Comparison of ENCODE assay signal across 9 cellular contexts in the genomic region with DNA sequence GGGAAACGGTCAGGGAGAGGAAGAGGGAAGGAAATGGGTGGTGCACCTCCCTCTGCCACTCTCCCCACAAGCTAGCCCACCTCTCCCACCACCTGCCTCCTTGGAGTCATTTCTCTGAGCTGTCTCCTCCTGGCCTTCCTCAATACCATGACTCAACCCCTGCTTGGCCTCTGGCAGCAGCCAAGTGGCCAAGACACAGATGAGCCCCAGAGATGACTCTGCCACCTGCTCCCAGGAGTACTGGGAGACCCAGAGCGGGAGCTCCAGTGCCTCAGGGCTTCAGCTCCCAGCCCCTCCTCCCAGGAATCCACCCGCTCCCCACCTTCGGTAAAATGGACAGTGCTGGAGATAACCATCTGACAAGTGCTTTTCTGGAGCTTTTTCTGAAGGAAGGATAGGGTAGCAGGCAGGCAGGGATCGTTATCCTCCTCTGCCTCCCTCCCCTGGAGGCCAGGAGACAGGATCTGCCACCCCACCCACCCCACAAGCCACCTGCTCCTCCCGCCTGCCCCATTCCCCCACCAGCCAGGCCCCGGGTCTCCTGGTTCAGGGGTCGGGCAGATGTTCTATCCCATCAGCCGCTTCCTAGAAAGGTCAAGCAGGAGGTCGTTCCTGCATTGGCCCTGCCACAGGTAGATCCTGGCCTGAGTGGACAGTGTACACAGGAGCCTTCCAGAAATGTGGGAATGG. TPM values are rescaled to one million over a fixed set of nuclear protein-coding genes. Genes with fewer than 3 reads are reported as not detected.
DNase-seq lines count a peak whose midpoint lies in the region; TF ChIP-seq lines count a peak whose summit lies in the region.
"Had no signal": no experiment of that assay in that cellular context is flagged by ENCODE, and none has a peak within 500 bp of the region (broad histone marks: within the 10 kb centered on the region; RNA-seq: fewer than 3 reads in every experiment).

No MANE protein-coding gene starts in this region.

- H3K4me2 ChIP-seq in BLaER1 (peak overlapping the region; percentile 57), mesendoderm (ENCODE audit: low read length) (no peak overlapping the region)

- no peak overlapping the region for H3K18ac ChIP-seq in mesendoderm (ENCODE audit: low read length)

- H3K4me1 ChIP-seq in BLaER1, result peaks cover 49% of the 10 kb centered on the region
- H3K4me1 ChIP-seq in adipocyte (ENCODE audit: control insufficient read depth, insufficient read depth, low read length), result peaks cover 43% of the 10 kb centered on the region
- H3K4me1 ChIP-seq in mesendoderm (ENCODE audit: control insufficient read depth, low read depth, low read length), result peaks cover 7% of the 10 kb centered on the region

- H2AK5ac ChIP-seq in mesendoderm (ENCODE audit: low read length), result peak overlapping the region; percentile 40

- no CpG with 5 or more reads among the region's 10 CpGs for WGBS in mesendoderm (ENCODE audit: extremely low coverage, insufficient coverage, low lambda C conversion rate)

- no peak for TF ChIP-seq CTCF in GM10266 (IDR thresholded peaks at IDR 0.05; ENCODE audit: control insufficient read depth, insufficient read depth, low read depth, missing control alignments)

- H3K27ac ChIP-seq in BLaER1, result no peak overlapping the region
- no peak overlapping the region for H3K27ac ChIP-seq in mesendoderm (ENCODE audit: low read depth, low read length)

- H3K36me3 ChIP-seq in BLaER1, result no peaks in the 10 kb centered on the region
- H3K36me3 ChIP-seq in adipocyte (ENCODE audit: control insufficient read depth, insufficient read depth, low read length, severe bottlenecking), result peaks cover 25% of the 10 kb centered on the region
- H3K36me3 ChIP-seq in mesendoderm (ENCODE audit: control insufficient read depth, insufficient read depth, low read length), result no peaks in the 10 kb centered on the region

- no peak overlapping the region for H2BK120ac ChIP-seq in mesendoderm (ENCODE audit: low read depth, low read length)

- H3K4ac ChIP-seq in mesendoderm (ENCODE audit: low read depth, low read length), result no peak overlapping the region

- no peaks in the 10 kb centered on the region for H3K79me1 ChIP-seq in mesendoderm (ENCODE audit: low read length)

- H3K27me3 ChIP-seq in BLaER1 (no peaks in the 10 kb centered on the region), adipocyte (replicated peaks; ENCODE audit: control insufficient read depth, insufficient read depth, low read length) (no peaks in the 10 kb centered on the region), mesendoderm (ENCODE audit: insufficient read depth, low read length, poor library complexity) (no peaks in the 10 kb centered on the region)

- DNase-seq in adipocyte (ENCODE audit: low read depth), result peak; percentile 34
- no peak for DNase-seq in mesendoderm
- DNase-seq in GM10266 (ENCODE audit: extremely low spot score), result no peak
- no peak for DNase-seq in stimulated activated naive CD4-positive, alpha-beta T cell (lab: John Stamatoyannopoulos, UW)
- DNase-seq in NOMO-1 treated with dmso at 0.1 percent for 144 hours (lab: John Stamatoyannopoulos, UW; ENCODE audit: unreplicated experiment), result no peak
- DNase-seq: activated CD4-positive, alpha-beta T cell treated with anti-CD3 and anti-CD28 coated beads for 36 hours; DMS79 treated with DMSO at 0.1 percent for 48 hours; NCI-H1048 had no signal

- no peak overlapping the region for H2BK5ac ChIP-seq in mesendoderm (ENCODE audit: low read length)

- no peaks in the 10 kb centered on the region for H4K20me1 ChIP-seq in BLaER1

- H4K5ac ChIP-seq in mesendoderm (ENCODE audit: low read length), result no peak overlapping the region

- no peaks in the 10 kb centered on the region for H3K9me3 ChIP-seq in BLaER1
- no peaks in the 10 kb centered on the region for H3K9me3 ChIP-seq in adipocyte (ENCODE audit: control insufficient read depth, low read length)

- no peak overlapping the region for H3K56ac ChIP-seq in mesendoderm (ENCODE audit: low read length)

- H3K23ac ChIP-seq in mesendoderm (ENCODE audit: low read length), result no peak overlapping the region

- H3K4me3 ChIP-seq in BLaER1, result no peak overlapping the region
- H3K4me3 ChIP-seq in adipocyte (ENCODE audit: low read length), result peak overlapping the region; percentile 73
- H3K4me3 ChIP-seq in mesendoderm (ENCODE audit: low read length), result no peak overlapping the region

- H3K79me2 ChIP-seq in mesendoderm (ENCODE audit: control insufficient read depth, insufficient read depth, low read length), result no peaks in the 10 kb centered on the region

- H4K8ac ChIP-seq in mesendoderm (ENCODE audit: low read depth, low read length), result no peak overlapping the region

- no peak overlapping the region for H2BK15ac ChIP-seq in mesendoderm (replicated peaks; ENCODE audit: low read depth)

- H3K9ac ChIP-seq in BLaER1 (no peak overlapping the region), adipocyte (ENCODE audit: low read length) (peak overlapping the region; percentile 74), mesendoderm (ENCODE audit: low read length) (no peak overlapping the region)

RNA-seq across cellular contexts. Expression of gene S100A16, which starts 2.5 kb away (rescaled TPM):
- polyA plus RNA-seq in mesendoderm (2013, experiment 1 of 2), result 12.7 TPM
- polyA plus RNA-seq in mesendoderm (2013, experiment 2 of 2), result 13.5 TPM

RNA-seq across cellular contexts. Expression of gene S100A14, which starts 5.6 kb away (rescaled TPM):
- polyA plus RNA-seq in mesendoderm (2013, experiment 1 of 2), result 2.4 TPM
- polyA plus RNA-seq in mesendoderm (2013, experiment 2 of 2), result 2.6 TPM

RNA-seq across cellular contexts. Expression of gene S100A13, which starts 16.8 kb away (rescaled TPM):
- polyA plus RNA-seq in mesendoderm (2013, experiment 1 of 2), result 68.1 TPM
- polyA plus RNA-seq in mesendoderm (2013, experiment 2 of 2), result 65.7 TPM

RNA-seq across cellular contexts. Expression of gene S100A1, which starts 17.8 kb away (rescaled TPM):
- polyA plus RNA-seq in mesendoderm (2013, experiment 1 of 2), result 0.29 TPM
- 0.32 TPM for polyA plus RNA-seq in mesendoderm (2013, experiment 2 of 2)

RNA-seq across cellular contexts. Expression of gene CHTOP, which starts 23.4 kb away (rescaled TPM):
- 88.9 TPM for polyA plus RNA-seq in mesendoderm (2013, experiment 1 of 2)
- polyA plus RNA-seq in mesendoderm (2013, experiment 2 of 2), result 88.2 TPM
